ENCODE assay signal across 8 cellular contexts in the genomic region with DNA sequence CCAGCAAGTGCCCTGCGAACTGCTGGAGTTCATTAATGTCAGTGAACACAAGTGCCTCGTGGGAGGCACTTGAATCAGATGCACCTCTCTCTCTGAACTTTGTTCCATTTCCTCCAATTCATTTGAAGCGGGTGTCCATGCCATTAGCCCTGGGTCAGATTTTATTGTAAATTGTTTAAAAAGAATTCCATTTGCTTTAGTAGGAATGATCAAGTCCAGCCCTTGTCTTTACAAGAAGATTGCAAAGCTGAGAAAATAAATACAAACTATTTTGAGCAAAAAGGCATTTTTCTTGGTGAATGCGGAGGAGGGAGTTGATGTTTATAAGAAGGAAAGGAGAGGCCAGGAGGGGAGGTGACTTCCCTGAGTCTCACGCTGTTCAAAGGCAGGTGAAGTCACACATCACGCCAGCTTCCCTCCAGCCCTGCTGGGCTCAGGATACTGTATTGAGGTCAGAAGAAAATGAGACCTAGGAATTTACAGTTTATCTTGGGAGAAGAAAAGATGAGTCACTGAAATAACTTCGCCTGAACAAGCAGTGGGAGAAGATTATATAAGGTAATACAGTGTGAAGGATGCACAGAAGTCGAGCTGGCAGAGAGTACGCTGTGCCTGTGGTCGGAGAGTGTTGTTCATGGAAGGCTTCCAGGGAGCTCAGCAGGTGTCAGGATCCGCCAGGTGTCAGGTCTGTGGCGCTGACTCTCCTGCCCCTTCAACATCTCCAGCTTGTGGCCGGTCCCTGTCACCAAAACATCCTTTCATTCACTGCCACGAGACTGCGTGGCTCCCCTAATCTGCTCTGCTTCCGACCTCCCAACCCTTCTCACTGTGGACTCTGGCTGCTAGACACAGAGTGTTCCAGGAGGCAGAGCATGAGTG. TPM values are rescaled to one million over a fixed set of nuclear protein-coding genes. Genes with fewer than 3 reads are reported as not detected.
DNase-seq lines count a peak whose midpoint lies in the region; ATAC-seq and TF ChIP-seq lines count a peak whose summit lies in the region.

No MANE protein-coding gene starts in this region.

- DNase-seq in Daoy (ENCODE audit: low read depth) (peak; percentile 93), NCI-H345 (lab: John Stamatoyannopoulos, UW) (peak; percentile 91), dorsolateral prefrontal cortex (peak in 1 of 10 donors; percentile 83), omental fat pad (ENCODE audit: low spot score) (no peak), UCSD-AML1 (lab: John Stamatoyannopoulos, UW; ENCODE audit: unreplicated experiment) (no peak), GM20000 (ENCODE audit: low spot score) (no peak)

- H3K4me3 ChIP-seq in dorsolateral prefrontal cortex = peak overlapping the region in 11 of 59 donors; percentile 0 to 32 (median 19)

- TF ChIP-seq CTCF in dorsolateral prefrontal cortex (IDR thresholded peaks at IDR 0.05 in 54 of 56, conservative IDR thresholded peaks at IDR 0.05 in 2 of 56; ENCODE audit: low read depth in 1 of 56, partially characterized antibody in 56 of 56) (no peak), omental fat pad (IDR thresholded peaks at IDR 0.05) (no peak), GM20000 (IDR thresholded peaks at IDR 0.05; ENCODE audit: extremely low read depth, missing control alignments) (no peak)

- peak overlapping the region in 48 of 59 donors; percentile 0 to 83 (median 46) for H3K27ac ChIP-seq in dorsolateral prefrontal cortex

- no peaks in the 10 kb centered on the region for H3K27me3 ChIP-seq in dorsolateral prefrontal cortex

- ATAC-seq in omental fat pad (ENCODE audit: low FRiP score) (peak; percentile 89), GM21723 (IDR thresholded peaks at IDR 0.05; ENCODE audit: unreplicated experiment) (no peak), HG03442 (IDR thresholded peaks at IDR 0.05; ENCODE audit: unreplicated experiment) (no peak)

- intact Hi-C loops in dorsolateral prefrontal cortex (cut with DNase I) = no loop called here

RNA-seq across cellular contexts. Expression of a gene that starts 36.5 kb away (rescaled TPM):
- 2.0 and 4.3 TPM in 2 replicates for total RNA-seq in Daoy (2014; rRNA removed; shearing (Covaris generic))
- total RNA-seq in dorsolateral prefrontal cortex (100 to 1,000 TPM in 6 of 120 experiments, 10 to 100 TPM in 114; 44.3 to 131 (median 75.5) TPM), omental fat pad (1 to 10 TPM in 2 of 4 donors, under 1 TPM in 2; 0.63 to 2.2 (median 0.97) TPM)

Comparison
In these comparisons a context has a peak if more than half of its experiments do, and no peak if none do; other contexts are left out.
1. DNase-seq: peak in Daoy (single experiment) and NCI-H345 (single experiment); none in omental fat pad (single experiment), UCSD-AML1 (single experiment) and GM20000 (single experiment).